Comparison of ENCODE assay signal across 18 cellular contexts in genomic region chr2:215418064-215418963, GRCh38. TPM values are rescaled to one million over a fixed set of nuclear protein-coding genes. Genes with fewer than 3 reads are reported as not detected.
A peak's percentile ranks its signal among the peaks of the same experiment; 100 is the strongest.
DNase-seq lines count a peak whose midpoint lies in the region; ATAC-seq, FAIRE-seq and TF ChIP-seq lines count a peak whose summit lies in the region.
"Had no signal": no experiment of that assay in that cellular context is flagged by ENCODE, and none has a peak within 500 bp of the region (broad histone marks: within the 10 kb centered on the region; RNA-seq: fewer than 3 reads in every experiment).

No MANE protein-coding gene starts in this region.

- H3K36me3 ChIP-seq in A673 (ENCODE audit: insufficient read depth, low read length, poor library complexity, severe bottlenecking) = peaks cover 99% of the 10 kb centered on the region
- peaks cover 4 to 36% of the 10 kb centered on the region in 2 experiments for H3K36me3 ChIP-seq in keratinocyte (ENCODE audit: control insufficient read depth in 2 of 2, extremely low read depth in 1 of 2, insufficient read depth in 2 of 2, low read length in 2 of 2)
- no peaks in the 10 kb centered on the region for H3K36me3 ChIP-seq in pancreas
- no peaks in the 10 kb centered on the region for H3K36me3 ChIP-seq in Karpas-422 (ENCODE audit: insufficient read depth, low read length)
- H3K36me3 ChIP-seq: uterus had no signal

- ATAC-seq in pancreas = peak; percentile 84 to 91 (median 88)
- ATAC-seq: activated naive CD4-positive, alpha-beta T cell treated with anti-CD3 and anti-CD28 coated beads, Interleukin-2, amount 50 U/mL, for 72 hours; activated T-cell treated with anti-CD3 and anti-CD28 coated beads, Interleukin-2, amount 50 U/mL, for 4 hours; GM12878; Panc1; stimulated activated naive CD8-positive, alpha-beta T cell treated with anti-CD3 and anti-CD28 coated beads, Interleukin-15, amount 100 ng/mL, for 72 hours had no signal

- no peak overlapping the region for H3K4me2 ChIP-seq in keratinocyte (ENCODE audit: control insufficient read depth, extremely low read depth, insufficient read depth, low read depth, low read length)
- H3K4me2 ChIP-seq in Karpas-422 (ENCODE audit: low read depth, low read length, poor library complexity, severe bottlenecking) = no peak overlapping the region

- no TSS peak for BruUV-seq in A673 (replicated peaks; lab: Mats Ljungman, UMichigan)

- intact Hi-C loops in A673 (cut with micrococcal nuclease; ENCODE audit: unreplicated experiment) (no loop called here), pancreas (cut with DNase I) (no loop called here)

- DNase-seq in A673 (ENCODE audit: low spot score) (no peak), amniotic epithelial cell (ENCODE audit: low read depth) (peak; percentile 35), keratinocyte (ENCODE audit: low read depth, low spot score) (no peak), pancreas (peak in 1 of 6 donors; percentile 32), T-helper 2 cell (no peak), cortex of kidney (lab: John Stamatoyannopoulos, UW) (no peak), Karpas-422 (no peak)
- no peak for DNase-seq in central memory CD4-positive, alpha-beta T cell
- DNase-seq: activated CD4-positive, CD25-positive, alpha-beta regulatory T cell treated with anti-CD3 and anti-CD28 coated beads, Interleukin-2, amount 50 U/mL, for 72 hours; activated T-cell treated with anti-CD3 and anti-CD28 coated beads, Interleukin-2, amount 50 U/mL, for 4 hours; NCI-H146; stimulated activated CD4-positive, alpha-beta T cell treated with anti-CD3 and anti-CD28 coated beads, Interleukin-2, amount 100 ng/mL, for 24 hours; stimulated activated naive CD8-positive, alpha-beta T cell treated with anti-CD3 and anti-CD28 coated beads, Interleukin-15, amount 100 ng/mL, for 72 hours; uterus had no signal

- H2AFZ ChIP-seq in keratinocyte (ENCODE audit: control insufficient read depth, low read length) (no peak overlapping the region), Karpas-422 (ENCODE audit: low read length) (no peak overlapping the region)

- CTCF ChIA-PET in A673 (lab: Charles Lee) = no interaction called here

- no peaks in the 10 kb centered on the region for H4K20me1 ChIP-seq in keratinocyte (ENCODE audit: control insufficient read depth, extremely low read depth, insufficient read depth, low read length)
- no peaks in the 10 kb centered on the region for H4K20me1 ChIP-seq in Karpas-422 (ENCODE audit: insufficient read depth, low read depth, low read length)

- dilution Hi-C loops in keratinocyte (cut with MboI; ENCODE audit: extremely low pct_ligation_motif_present, low sequenced_read_pairs) = no loop called here

- H3K9me1 ChIP-seq in keratinocyte (ENCODE audit: control insufficient read depth, extremely low read depth, insufficient read depth, low read length) = no peaks in the 10 kb centered on the region

- H3K27me3 ChIP-seq in A673 (replicated peaks; ENCODE audit: insufficient read depth, low read depth, low read length, poor library complexity) (no peaks in the 10 kb centered on the region), keratinocyte (ENCODE audit: control insufficient read depth, extremely low read depth, insufficient read depth, low read length) (no peaks in the 10 kb centered on the region), pancreas (no peaks in the 10 kb centered on the region), Karpas-422 (ENCODE audit: low read length) (no peaks in the 10 kb centered on the region)
- H3K27me3 ChIP-seq: uterus had no signal

- peaks cover 23% of the 10 kb centered on the region for H3K4me1 ChIP-seq in A673 (ENCODE audit: insufficient read depth, low read length, poor library complexity, severe bottlenecking)
- no peaks in the 10 kb centered on the region for H3K4me1 ChIP-seq in keratinocyte (ENCODE audit: control insufficient read depth, extremely low read depth, insufficient read depth, low read length)
- H3K4me1 ChIP-seq in pancreas = peaks cover 7 to 44% (median 30%) of the 10 kb centered on the region in 3 donors
- H3K4me1 ChIP-seq in Karpas-422 (ENCODE audit: low read length) = no peaks in the 10 kb centered on the region
- H3K4me1 ChIP-seq: HAP-1, uterus had no signal

- no peaks in the 10 kb centered on the region for H3K79me2 ChIP-seq in keratinocyte (ENCODE audit: control insufficient read depth, insufficient read depth, low read length)
- H3K79me2 ChIP-seq in Karpas-422 (ENCODE audit: low read length) = no peaks in the 10 kb centered on the region

- POLR2A ChIA-PET in A673 (lab: Charles Lee; ENCODE audit: low non-redundant PET) = no interaction called here

- H3K9ac ChIP-seq in keratinocyte (ENCODE audit: control insufficient read depth, extremely low read depth, insufficient read depth, low read length) (no peak overlapping the region), Karpas-422 (ENCODE audit: low read length) (no peak overlapping the region)

- peak overlapping the region; percentile 42 for H3K27ac ChIP-seq in A673 (ENCODE audit: low read depth, low read length, poor library complexity, severe bottlenecking)
- H3K27ac ChIP-seq in keratinocyte (ENCODE audit: control insufficient read depth, insufficient read depth, low read length) = no peak overlapping the region
- no peak overlapping the region for H3K27ac ChIP-seq in pancreas
- no peak overlapping the region for H3K27ac ChIP-seq in Karpas-422 (ENCODE audit: low read length)
- H3K27ac ChIP-seq: uterus had no signal

- H3K4me3 ChIP-seq in A673 (ENCODE audit: low read depth, low read length, poor library complexity, severe bottlenecking) (no peak overlapping the region), keratinocyte (ENCODE audit: control insufficient read depth in 2 of 3, extremely low read depth in 1 of 3, insufficient read depth in 2 of 3, low read depth in 1 of 3, low read length in 3 of 3) (no peak overlapping the region), pancreas (no peak overlapping the region), Karpas-422 (ENCODE audit: low read length) (no peak overlapping the region)
- H3K4me3 ChIP-seq: GM12878, HAP-1, uterus had no signal

- FAIRE-seq in keratinocyte (lab: Jason Lieb, UNC) (peak; percentile 34), pancreas (lab: Jason Lieb, UNC) (no peak)
- FAIRE-seq: GM12878 had no signal

- WGBS in pancreas, 2 donors = 48 to 50% methylated on average over 3 of the region's 3 CpGs

- H3K9me2 ChIP-seq in Karpas-422 (replicated peaks; ENCODE audit: insufficient read depth, low read length) = no peaks in the 10 kb centered on the region

- H3K9me3 ChIP-seq in A673 (ENCODE audit: low read depth, low read length, poor library complexity, severe bottlenecking) (no peaks in the 10 kb centered on the region), keratinocyte (ENCODE audit: control insufficient read depth, low read depth, low read length) (no peaks in the 10 kb centered on the region), pancreas (no peaks in the 10 kb centered on the region), Karpas-422 (ENCODE audit: low read length) (no peaks in the 10 kb centered on the region)
- H3K9me3 ChIP-seq: HAP-1, uterus had no signal

- no peak for TF ChIP-seq CTCF in A673 (conservative IDR thresholded peaks at IDR 0.05; ENCODE audit: low read depth, low read length)
- no peak for TF ChIP-seq CTCF in keratinocyte (optimal IDR thresholded peaks at IDR 0.05 in 1 of 3, IDR thresholded peaks at IDR 0.05 in 1 of 3, conservative IDR thresholded peaks at IDR 0.05 in 1 of 3; ENCODE audit: extremely low read depth in 1 of 3, insufficient read depth in 2 of 3, low read length in 3 of 3)
- no peak for TF ChIP-seq CTCF in pancreas (IDR thresholded peaks at IDR 0.05)

RNA-seq across cellular contexts. Expression of gene FN1, which starts 17.6 kb away (rescaled TPM):
- total RNA-seq in A673 (2021) = 1,570 and 2,058 TPM in 2 replicates
- 1,649 to 4,168 TPM (median 2,964 TPM) in 3 replicates for polyA plus RNA-seq in keratinocyte
- polyA plus RNA-seq in keratinocyte (2011; ENCODE audit: low read depth) = 122 TPM
- 812 and 843 TPM in 2 replicates for polyA plus RNA-seq in keratinocyte (2011; cell fraction: cytosol; rRNA removed)
- polyA plus RNA-seq in keratinocyte (2011; cell fraction: nucleus; rRNA removed) = 8,405 and 11,754 TPM in 2 replicates
- polyA plus RNA-seq in keratinocyte (2012; ENCODE audit: low replicate concordance) = 121 and 3,790 TPM in 2 replicates
- polyA minus RNA-seq in keratinocyte = 3,926 to 7,724 TPM (median 4,827 TPM) in 3 replicates
- polyA minus RNA-seq in keratinocyte (2011; cell fraction: cytosol; rRNA and poly(A)+ RNA removed) = 2,478 TPM
- 5,843 and 14,065 TPM in 2 replicates for polyA minus RNA-seq in keratinocyte (2011; cell fraction: nucleus; rRNA and poly(A)+ RNA removed)
- 100 to 1,000 TPM in 2 of 6 donors, 10 to 100 TPM in 3, 1 to 10 TPM in 1; 8.9 to 432 (median 38.8) TPM for total RNA-seq in pancreas
- 10 to 100 TPM; 17.0 to 17.9 TPM for polyA plus RNA-seq in pancreas
- total RNA-seq in Karpas-422 (2014; rRNA removed; shearing (Covaris generic); ENCODE audit: low replicate concordance) = 0.32 and 0.67 TPM in 2 replicates
